Comparison of ENCODE assay signal across 30 cellular contexts in the genomic region with DNA sequence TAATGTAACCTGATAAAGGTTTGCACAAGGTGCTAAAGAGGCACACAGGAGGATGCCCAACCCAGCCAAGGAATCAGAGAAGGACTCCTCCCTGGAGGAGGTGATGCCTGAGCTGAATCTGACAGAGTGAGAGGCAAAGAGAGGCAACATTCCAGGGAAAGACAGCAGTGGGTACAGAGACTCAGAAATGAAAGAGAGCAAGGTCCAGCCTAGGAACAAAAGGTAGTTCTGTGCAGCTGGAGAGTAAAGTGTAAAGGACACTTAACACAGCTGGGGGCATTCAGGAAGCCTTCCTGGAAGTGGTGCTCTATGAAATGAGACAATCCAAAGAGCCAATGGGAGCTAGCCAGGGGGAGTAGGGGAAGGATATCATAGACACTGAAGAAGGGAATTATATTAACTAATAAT.
"Had no signal": no experiment of that assay in that cellular context is flagged by ENCODE, and none has a peak within 500 bp of the region (broad histone marks: within the 10 kb centered on the region; RNA-seq: fewer than 3 reads in every experiment).

No MANE protein-coding gene starts in this region.

- H3K4me3 ChIP-seq: esophagus muscularis mucosa, gastrocnemius medialis, heart left ventricle had no signal

- DNase-seq: activated CD4-positive, alpha-beta memory T cell treated with anti-CD3 and anti-CD28 coated beads for 36 hours; activated CD4-positive, alpha-beta T cell treated with anti-CD3 and anti-CD28 coated beads for 36 hours; activated CD4-positive, alpha-beta T cell treated with anti-CD3 and anti-CD28 coated beads, Interleukin-2, amount 10 ng/mL, durations not matched to agents 24 days and 14 days; activated CD4-positive, CD25-positive, alpha-beta regulatory T cell; activated CD4-positive, CD25-positive, alpha-beta regulatory T cell treated with anti-CD3 and anti-CD28 coated beads, Interleukin-2, amount 50 U/mL, for 72 hours; activated CD8-positive, alpha-beta memory T cell treated with anti-CD3 and anti-CD28 coated beads, Interleukin-2, amount 10 ng/mL, durations not matched to agents 7 days and 5 days; activated CD8-positive, alpha-beta memory T cell treated with anti-CD3 and anti-CD28 coated beads, Interleukin-2, amount 50 U/mL, for 4 hours; activated CD8-positive, alpha-beta T cell treated with anti-CD3 and anti-CD28 coated beads, Interleukin-2, amount 10 ng/mL, durations not matched to agents 7 days and 5 days; activated gamma-delta T cell; activated naive CD4-positive, alpha-beta T cell; activated naive CD4-positive, alpha-beta T cell treated with anti-CD3 and anti-CD28 coated beads, Interleukin-2, amount 10 ng/mL, durations not matched to agents 7 days and 5 days; activated T-cell treated with anti-CD3 and anti-CD28 coated beads, Interleukin-2, amount 50 U/mL, for 24 hours; activated T-cell treated with anti-CD3 and anti-CD28 coated beads, Interleukin-2, amount 50 U/mL, for 72 hours; amniotic stem cell; anterior cingulate cortex; brain microvascular endothelial cell; caudate nucleus; cortex of kidney; dermis blood vessel endothelial cell; effector CD4-positive, alpha-beta T cell; effector memory CD8-positive, alpha-beta T cell; erythroblast; foreskin keratinocyte; gastrocnemius medialis; glutamatergic neuron; heart left ventricle; T-helper 2 cell had no signal

- FAIRE-seq: astrocyte, colon had no signal

- H3K4me1 ChIP-seq: foreskin keratinocyte had no signal

- H3K27ac ChIP-seq: brain microvascular endothelial cell, esophagus muscularis mucosa, foreskin keratinocyte, gastrocnemius medialis, heart left ventricle had no signal

- H3K36me3 ChIP-seq: brain microvascular endothelial cell, esophagus muscularis mucosa, gastrocnemius medialis, heart left ventricle had no signal

- ATAC-seq: activated CD4-positive, alpha-beta T cell treated with anti-CD3 and anti-CD28 coated beads for 36 hours; activated CD8-positive, alpha-beta memory T cell treated with anti-CD3 and anti-CD28 coated beads, Interleukin-2, amount 10 ng/mL, durations not matched to agents 7 days and 5 days; activated CD8-positive, alpha-beta T cell treated with anti-CD3 and anti-CD28 coated beads, Interleukin-2, amount 10 ng/mL, durations not matched to agents 7 days and 5 days; activated T-cell treated with anti-CD3 and anti-CD28 coated beads, Interleukin-2, amount 50 U/mL, for 72 hours; effector memory CD8-positive, alpha-beta T cell; foreskin keratinocyte; gastrocnemius medialis; heart left ventricle had no signal

- H3K27me3 ChIP-seq: brain microvascular endothelial cell, esophagus muscularis mucosa, gastrocnemius medialis, heart left ventricle had no signal

- H3K9me3 ChIP-seq: esophagus muscularis mucosa, gastrocnemius medialis, heart left ventricle had no signal
